8 cellular contexts compared by ENCODE assay signal in genomic region chr7:134458806-134459698, GRCh38. TPM values are rescaled to one million over a fixed set of nuclear protein-coding genes. Genes with fewer than 3 reads are reported as not detected.
DNase-seq lines count a peak whose midpoint lies in the region; ATAC-seq and TF ChIP-seq lines count a peak whose summit lies in the region.

TSS of gene AKR1B1 (minus strand) at chr7:134459100. CDS start at chr7:134459062, 38 bp downstream.

- peak within 1 kb of the TSS; percentile 90 to 95 (median 94) for H3K4me3 Mint-ChIP-seq in IgD-negative memory B cell
- H3K4me3 Mint-ChIP-seq in activated T-helper 2 cell treated with anti-CD3 and anti-CD28 coated beads, Interferon-gamma antibody, Interleukin-2, Interleukin-4, amounts not matched to agents 10 μg/mL and 5 μg/mL and 100 μg/mL, durations not matched to agents 14 hours and 24 hours and 36 hours (ENCODE audit: low read depth), result peak within 1 kb of the TSS; percentile 82
- H3K4me3 Mint-ChIP-seq in natural killer cell, result peak within 1 kb of the TSS; percentile 93

- H3K4me3 ChIP-seq in Panc1 (ENCODE audit: low read depth in 2 of 2, low read length in 2 of 2), result peak within 1 kb of the TSS; percentile 74 to 80

- POLR2A ChIA-PET in Panc1 (lab: Charles Lee), result no interaction called here

- peak within 1 kb of the TSS; percentile 62 for H3K27ac ChIP-seq in Panc1 (ENCODE audit: low read length)

- intact Hi-C loops in Panc1 (cut with micrococcal nuclease; ENCODE audit: unreplicated experiment) (no loop called here), natural killer cell (cut with micrococcal nuclease) (loop anchor here (1.0 kb wide), 1 partner anchor 27 kb away; no protein-coding TSS in a partner anchor)
- intact Hi-C loops in activated T-helper 2 cell treated with anti-CD3 and anti-CD28 coated beads, Interferon-gamma antibody, Interleukin-2, Interleukin-4, amounts not matched to agents 10 μg/mL and 5 μg/mL and 100 μg/mL, durations not matched to agents 14 hours and 24 hours and 36 hours (cut with micrococcal nuclease), result loop anchor here (1.0 to 10.0 kb wide), 6 partner anchors 27 to 1516 kb away; partner anchors contain the start of genes BPGM, MTPN and STMP1

- H3K27me3 Mint-ChIP-seq in IgD-negative memory B cell (no peaks in the 10 kb centered on the region), natural killer cell (ENCODE audit: low read depth in 2 of 2) (no peaks in the 10 kb centered on the region)
- no peaks in the 10 kb centered on the region for H3K27me3 Mint-ChIP-seq in activated T-helper 2 cell treated with anti-CD3 and anti-CD28 coated beads, Interferon-gamma antibody, Interleukin-2, Interleukin-4, amounts not matched to agents 10 μg/mL and 5 μg/mL and 100 μg/mL, durations not matched to agents 14 hours and 24 hours and 36 hours (ENCODE audit: low read depth)

- H3K4me1 ChIP-seq in Panc1 (ENCODE audit: control insufficient read depth, insufficient read depth, low read length), result peaks cover 6% of the 10 kb centered on the region; the same call in 1 of the 2 replicates

- H3K27ac Mint-ChIP-seq in IgD-negative memory B cell, result peak within 1 kb of the TSS; percentile 73 to 92 (median 82)
- H3K27ac Mint-ChIP-seq in activated T-helper 2 cell treated with anti-CD3 and anti-CD28 coated beads, Interferon-gamma antibody, Interleukin-2, Interleukin-4, amounts not matched to agents 10 μg/mL and 5 μg/mL and 100 μg/mL, durations not matched to agents 14 hours and 24 hours and 36 hours, result peak within 1 kb of the TSS; percentile 64
- H3K27ac Mint-ChIP-seq in natural killer cell, result peak within 1 kb of the TSS; percentile 83 to 92

- no peaks in the 10 kb centered on the region for H3K9me3 ChIP-seq in Panc1 (ENCODE audit: control insufficient read depth, insufficient read depth, low read depth, low read length)

- in situ Hi-C loops in Panc1 (cut with HindIII; ENCODE audit: low pct_unique_long_range_greater_than_20kb, low sequenced_read_pairs), result no loop called here

- H3K27me3 ChIP-seq in Panc1 (ENCODE audit: control insufficient read depth, insufficient read depth, low read length), result no peaks in the 10 kb centered on the region

- H3K36me3 Mint-ChIP-seq in IgD-negative memory B cell (no peaks in the 10 kb centered on the region), natural killer cell (peaks cover 2% of the 10 kb centered on the region)
- H3K36me3 Mint-ChIP-seq in activated T-helper 2 cell treated with anti-CD3 and anti-CD28 coated beads, Interferon-gamma antibody, Interleukin-2, Interleukin-4, amounts not matched to agents 10 μg/mL and 5 μg/mL and 100 μg/mL, durations not matched to agents 14 hours and 24 hours and 36 hours (ENCODE audit: low read depth), result peaks cover 23% of the 10 kb centered on the region

- peaks cover 24 to 34% (median 34%) of the 10 kb centered on the region in 3 donors for H3K4me1 Mint-ChIP-seq in IgD-negative memory B cell
- peaks cover 31% of the 10 kb centered on the region for H3K4me1 Mint-ChIP-seq in activated T-helper 2 cell treated with anti-CD3 and anti-CD28 coated beads, Interferon-gamma antibody, Interleukin-2, Interleukin-4, amounts not matched to agents 10 μg/mL and 5 μg/mL and 100 μg/mL, durations not matched to agents 14 hours and 24 hours and 36 hours (ENCODE audit: low read depth)
- H3K4me1 Mint-ChIP-seq in natural killer cell, result peaks cover 38 to 39% of the 10 kb centered on the region in 2 donors

- H3K36me3 ChIP-seq in Panc1 (ENCODE audit: control insufficient read depth, insufficient read depth, low read length), result no peaks in the 10 kb centered on the region

- ATAC-seq in GM21526 (IDR thresholded peaks at IDR 0.05; ENCODE audit: low FRiP score, unreplicated experiment) (peak; percentile 93), Panc1 (peak; percentile 99), natural killer cell (peak; percentile 86 to 93 (median 91))
- peak; percentile 95 for ATAC-seq in stimulated activated naive CD8-positive, alpha-beta T cell treated with anti-CD3 and anti-CD28 coated beads, Interleukin-15, Interleukin-2, amounts not matched to agents 100 U/mL and 50 U/mL, for 24 hours

- BruUV-seq in Panc1 (replicated peaks; lab: Mats Ljungman, UMichigan), result no TSS peak

- H3K9me3 Mint-ChIP-seq in IgD-negative memory B cell, result peaks cover 0 to 2% (median 0%) of the 10 kb centered on the region in 3 donors
- H3K9me3 Mint-ChIP-seq in activated T-helper 2 cell treated with anti-CD3 and anti-CD28 coated beads, Interferon-gamma antibody, Interleukin-2, Interleukin-4, amounts not matched to agents 10 μg/mL and 5 μg/mL and 100 μg/mL, durations not matched to agents 14 hours and 24 hours and 36 hours, result peaks cover 3% of the 10 kb centered on the region
- peaks cover 0 to 1% of the 10 kb centered on the region in 2 donors for H3K9me3 Mint-ChIP-seq in natural killer cell

- peak; percentile 58 for TF ChIP-seq CTCF in Panc1 (IDR thresholded peaks at IDR 0.05)
- TF ChIP-seq CTCF in natural killer cell (IDR thresholded peaks at IDR 0.05), result peak; percentile 46

- CTCF ChIA-PET in Panc1 (lab: Charles Lee), result no interaction called here

- peak; percentile 74 for DNase-seq in DMS114 treated with DMSO at 0.1 percent for 48 hours (lab: John Stamatoyannopoulos, UW; ENCODE audit: unreplicated experiment)
- DNase-seq in Panc1 (ENCODE audit: low read depth, low spot score), result peak; percentile 83
- peak; percentile 85 for DNase-seq in activated T-helper 2 cell treated with anti-CD3 and anti-CD28 coated beads, Interferon-gamma antibody, Interleukin-2, Interleukin-4, amounts not matched to agents 10 μg/mL and 5 μg/mL and 100 μg/mL, durations not matched to agents 14 hours and 24 hours and 36 hours (ENCODE audit: low spot score)
- DNase-seq in fibroblast of peridontal ligament (ENCODE audit: extremely low read depth), result peak; percentile 89
- DNase-seq in natural killer cell, result peak; percentile 89
- DNase-seq in stimulated activated naive CD8-positive, alpha-beta T cell treated with anti-CD3 and anti-CD28 coated beads, Interleukin-15, Interleukin-2, amounts not matched to agents 100 U/mL and 50 U/mL, for 24 hours, result peak; percentile 90

RNA-seq across cellular contexts. Expression of gene AKR1B1, which starts in this region (rescaled TPM):
- 125 TPM for polyA plus RNA-seq in IgD-negative memory B cell
- total RNA-seq in Panc1 (2021; ENCODE audit: unreplicated experiment) (83.2 TPM), natural killer cell (100 to 1,000 TPM in 1 of 3 donors, 10 to 100 TPM in 2; 68.4 to 106 (median 85.1) TPM)
- polyA plus RNA-seq in Panc1 (2012; ENCODE audit: insufficient read length), result 113 TPM
- total RNA-seq in activated T-helper 2 cell treated with anti-CD3 and anti-CD28 coated beads, Interferon-gamma antibody, Interleukin-2, Interleukin-4, amounts not matched to agents 10 μg/mL and 5 μg/mL and 100 μg/mL, durations not matched to agents 14 hours and 24 hours and 36 hours, result 102 and 107 TPM in 2 replicates

Comparison
In these comparisons a context has a peak if more than half of its experiments do, and no peak if none do; other contexts are left out.
1. Peak in every context shown above with its lines: DNase-seq, ATAC-seq, H3K4me3 ChIP-seq and H3K27ac ChIP-seq.